In the genomic region with DNA sequence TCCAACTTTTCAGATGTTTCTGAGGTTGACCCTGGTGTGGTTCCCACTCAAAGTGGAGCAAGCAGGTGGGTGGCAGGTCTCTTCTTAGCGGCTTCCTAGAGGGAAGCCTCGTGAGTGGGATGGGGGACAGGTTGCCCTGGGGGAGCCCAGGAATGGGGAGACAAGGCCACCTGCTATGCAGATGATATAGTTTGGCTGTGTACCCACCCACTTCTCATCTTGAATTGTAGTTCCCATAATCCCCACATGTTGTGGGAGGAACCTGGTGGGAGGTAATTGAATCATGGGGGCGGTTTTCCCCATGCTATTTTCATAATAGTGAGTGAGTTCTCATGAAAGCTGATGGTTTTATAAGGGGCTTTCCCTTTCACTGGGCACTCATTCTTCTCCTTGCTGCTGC, we compare ENCODE assay signal across 1 cellular context.
A peak's percentile ranks its signal among the peaks of the same experiment; 100 is the strongest.
TF ChIP-seq lines count a peak whose summit lies in the region.

No MANE protein-coding gene starts in this region.

TF ChIP-seq in HEK293, 187 proteins besides CTCF, POLR2A, EP300 and RAD21 (continued from another document):
- TF ChIP-seq, protein P1, sequence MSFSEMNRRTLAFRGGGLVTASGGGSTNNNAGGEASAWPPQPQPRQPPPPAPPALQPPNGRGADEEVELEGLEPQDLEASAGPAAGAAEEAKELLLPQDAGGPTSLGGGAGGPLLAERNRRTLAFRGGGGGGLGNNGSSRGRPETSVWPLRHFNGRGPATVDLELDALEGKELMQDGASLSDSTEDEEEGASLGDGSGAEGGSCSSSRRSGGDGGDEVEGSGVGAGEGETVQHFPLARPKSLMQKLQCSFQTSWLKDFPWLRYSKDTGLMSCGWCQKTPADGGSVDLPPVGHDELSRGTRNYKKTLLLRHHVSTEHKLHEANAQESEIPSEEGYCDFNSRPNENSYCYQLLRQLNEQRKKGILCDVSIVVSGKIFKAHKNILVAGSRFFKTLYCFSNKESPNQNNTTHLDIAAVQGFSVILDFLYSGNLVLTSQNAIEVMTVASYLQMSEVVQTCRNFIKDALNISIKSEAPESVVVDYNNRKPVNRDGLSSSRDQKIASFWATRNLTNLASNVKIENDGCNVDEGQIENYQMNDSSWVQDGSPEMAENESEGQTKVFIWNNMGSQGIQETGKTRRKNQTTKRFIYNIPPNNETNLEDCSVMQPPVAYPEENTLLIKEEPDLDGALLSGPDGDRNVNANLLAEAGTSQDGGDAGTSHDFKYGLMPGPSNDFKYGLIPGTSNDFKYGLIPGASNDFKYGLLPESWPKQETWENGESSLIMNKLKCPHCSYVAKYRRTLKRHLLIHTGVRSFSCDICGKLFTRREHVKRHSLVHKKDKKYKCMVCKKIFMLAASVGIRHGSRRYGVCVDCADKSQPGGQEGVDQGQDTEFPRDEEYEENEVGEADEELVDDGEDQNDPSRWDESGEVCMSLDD (tag by site-specific recombination; IDR thresholded peaks at IDR 0.05), result no peak
- no peak for TF ChIP-seq MEIS1 (CRISPR knock-in tag; IDR thresholded peaks at IDR 0.05; ENCODE audit: borderline replicate concordance)
- no peak for TF ChIP-seq ZSCAN30 (tag by site-specific recombination; IDR thresholded peaks at IDR 0.05)
- TF ChIP-seq ZNF169 (tag by site-specific recombination; IDR thresholded peaks at IDR 0.05), result no peak
- TF ChIP-seq, protein P2, sequence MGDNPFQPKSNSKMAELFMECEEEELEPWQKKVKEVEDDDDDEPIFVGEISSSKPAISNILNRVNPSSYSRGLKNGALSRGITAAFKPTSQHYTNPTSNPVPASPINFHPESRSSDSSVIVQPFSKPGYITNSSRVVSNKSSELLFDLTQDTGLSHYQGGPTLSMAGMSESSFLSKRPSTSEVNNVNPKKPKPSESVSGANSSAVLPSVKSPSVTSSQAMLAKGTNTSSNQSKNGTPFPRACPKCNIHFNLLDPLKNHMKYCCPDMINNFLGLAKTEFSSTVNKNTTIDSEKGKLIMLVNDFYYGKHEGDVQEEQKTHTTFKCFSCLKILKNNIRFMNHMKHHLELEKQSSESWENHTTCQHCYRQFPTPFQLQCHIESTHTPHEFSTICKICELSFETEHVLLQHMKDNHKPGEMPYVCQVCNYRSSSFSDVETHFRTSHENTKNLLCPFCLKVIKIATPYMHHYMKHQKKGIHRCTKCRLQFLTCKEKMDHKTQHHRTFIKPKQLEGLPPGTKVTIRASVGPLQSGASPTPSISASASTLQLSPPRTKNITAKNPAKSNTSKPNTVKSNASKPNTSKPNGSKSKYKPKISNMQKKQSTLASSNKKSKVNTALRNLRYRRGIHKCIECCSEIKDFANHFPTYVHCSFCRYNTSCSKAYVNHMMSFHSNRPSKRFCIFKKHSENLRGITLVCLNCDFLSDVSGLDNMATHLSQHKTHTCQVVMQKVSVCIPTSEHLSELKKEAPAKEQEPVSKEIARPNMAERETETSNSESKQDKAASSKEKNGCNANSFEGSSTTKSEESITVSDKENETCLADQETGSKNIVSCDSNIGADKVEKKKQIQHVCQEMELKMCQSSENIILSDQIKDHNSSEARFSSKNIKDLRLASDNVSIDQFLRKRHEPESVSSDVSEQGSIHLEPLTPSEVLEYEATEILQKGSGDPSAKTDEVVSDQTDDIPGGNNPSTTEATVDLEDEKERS (tag by site-specific recombination; IDR thresholded peaks at IDR 0.05), result no peak
- no peak for TF ChIP-seq OVOL3 (tag by site-specific recombination; IDR thresholded peaks at IDR 0.05)
- no peak for TF ChIP-seq OSR2 (tag by site-specific recombination; IDR thresholded peaks at IDR 0.05)
- peak; percentile 81 for TF ChIP-seq ZFHX2 (tag by site-specific recombination; conservative IDR thresholded peaks at IDR 0.05)
